8 cellular contexts compared by ENCODE assay signal in genomic region chr7:129607471-129608120, GRCh38. TPM values are rescaled to one million over a fixed set of nuclear protein-coding genes. Genes with fewer than 3 reads are reported as not detected.
A peak's percentile ranks its signal among the peaks of the same experiment; 100 is the strongest.
DNase-seq lines count a peak whose midpoint lies in the region; ATAC-seq and TF ChIP-seq lines count a peak whose summit lies in the region.

No MANE protein-coding gene starts in this region.

- no peaks in the 10 kb centered on the region for H4K20me1 ChIP-seq in fibroblast of lung (ENCODE audit: control insufficient read depth, extremely low read depth, insufficient read depth, low read length)

- H3K4me3 ChIP-seq in fibroblast of lung (replicated peaks in 1 of 4; ENCODE audit: control extremely low read depth in 1 of 4, insufficient read depth in 1 of 4, low read depth in 3 of 4, low read length in 4 of 4) (no peak overlapping the region), neuronal stem cell (ENCODE audit: low read length in 2 of 2) (no peak overlapping the region)

- no peak overlapping the region for H3K4ac ChIP-seq in neuronal stem cell (ENCODE audit: low read length)

- H2AFZ ChIP-seq in fibroblast of lung (ENCODE audit: low read length), result no peak overlapping the region
- no peak overlapping the region for H2AFZ ChIP-seq in neuronal stem cell (ENCODE audit: low read length)

- H3K9ac ChIP-seq in fibroblast of lung (ENCODE audit: insufficient read depth, low read length) (no peak overlapping the region), neuronal stem cell (ENCODE audit: low read depth, low read length, poor library complexity) (no peak overlapping the region)

- no peak overlapping the region for H2BK12ac ChIP-seq in neuronal stem cell (ENCODE audit: low read length)

- H3K79me1 ChIP-seq in neuronal stem cell (ENCODE audit: low read depth, low read length), result peaks cover 7% of the 10 kb centered on the region

- no peak overlapping the region for H2AK5ac ChIP-seq in neuronal stem cell (ENCODE audit: low read depth, low read length)

- H3K9me3 ChIP-seq in fibroblast of lung (ENCODE audit: control insufficient read depth, insufficient read depth, low read depth, low read length) (no peaks in the 10 kb centered on the region), neuronal stem cell (replicated peaks in 1 of 2; ENCODE audit: control insufficient read depth in 2 of 2, insufficient read depth in 1 of 2, low read depth in 1 of 2, low read length in 2 of 2) (peaks cover 0 to 4% of the 10 kb centered on the region in 2 donors)

- no peak for ATAC-seq in HG02798 (IDR thresholded peaks at IDR 0.05; ENCODE audit: poor library complexity, unreplicated experiment)

- H3K14ac ChIP-seq in neuronal stem cell (ENCODE audit: low read length), result no peak overlapping the region

- peak; percentile 37 to 66 for TF ChIP-seq CTCF in fibroblast of lung (conservative IDR thresholded peaks at IDR 0.05 in 1 of 2, IDR thresholded peaks at IDR 0.05 in 1 of 2; ENCODE audit: low read depth in 1 of 2, low read length in 2 of 2)

- WGBS in neuronal stem cell (ENCODE audit: extremely low coverage in 2 of 2, insufficient read length in 2 of 2, insufficient replicate concordance in 1 of 2), 2 donors, result no CpG with 5 or more reads among the region's 7 CpGs

- no peak overlapping the region for H4K91ac ChIP-seq in neuronal stem cell (ENCODE audit: low read depth, low read length, poor library complexity)

- DNase-seq in NCI-H1436 (lab: John Stamatoyannopoulos, UW) (peak; percentile 7), NCI-H1436 treated with DMSO at 0.1 percent for 48 hours (lab: John Stamatoyannopoulos, UW) (no peak), LHCN-M2 (ENCODE audit: low read depth) (peak; percentile 51), fibroblast of lung (ENCODE audit: low read depth in 2 of 2) (peak in 1 of 2 donors; percentile 29), neuronal stem cell (ENCODE audit: low spot score) (no peak)
- peak; percentile 24 to 32 for DNase-seq in activated CD4-positive, alpha-beta T cell treated with anti-CD3 and anti-CD28 coated beads for 4 hours
- peak; percentile 45 for DNase-seq in stimulated activated CD4-positive, alpha-beta T cell treated with anti-CD3 and anti-CD28 coated beads, Interleukin-4, amount 100 ng/mL, for 24 hours

- H3K23ac ChIP-seq in neuronal stem cell (ENCODE audit: low read depth, low read length, poor library complexity), result no peak overlapping the region

- no peak overlapping the region for H2BK120ac ChIP-seq in neuronal stem cell (ENCODE audit: low read depth, low read length)

- H3K27ac ChIP-seq in fibroblast of lung (ENCODE audit: insufficient read depth, low read length) (no peak overlapping the region), neuronal stem cell (replicated peaks; ENCODE audit: low read length) (no peak overlapping the region)

- H3K27me3 ChIP-seq in fibroblast of lung (ENCODE audit: control insufficient read depth, insufficient read depth, low read length) (no peaks in the 10 kb centered on the region), neuronal stem cell (ENCODE audit: control insufficient read depth in 3 of 3, insufficient read depth in 3 of 3, low read depth in 1 of 3, low read length in 3 of 3) (no peaks in the 10 kb centered on the region)

- peaks cover 14% of the 10 kb centered on the region for H3K79me2 ChIP-seq in fibroblast of lung (ENCODE audit: control insufficient read depth, insufficient read depth, low read length)

- no peak overlapping the region for H4K8ac ChIP-seq in neuronal stem cell (ENCODE audit: low read depth, low read length)

- H3K4me2 ChIP-seq in fibroblast of lung (ENCODE audit: extremely low read depth, insufficient read depth, low read length), result no peak overlapping the region
- H3K4me2 ChIP-seq in neuronal stem cell (ENCODE audit: insufficient read depth, low read length, poor library complexity, severe bottlenecking), result no peak overlapping the region

- H3K4me1 ChIP-seq in fibroblast of lung (ENCODE audit: control insufficient read depth, extremely low read depth, insufficient read depth, low read length) (no peaks in the 10 kb centered on the region), neuronal stem cell (ENCODE audit: control insufficient read depth in 2 of 2, insufficient read depth in 1 of 2, low read depth in 1 of 2, low read length in 2 of 2) (peaks cover 0 to 2% of the 10 kb centered on the region in 2 donors)

- H2BK5ac ChIP-seq in neuronal stem cell (ENCODE audit: low read length), result no peak overlapping the region

- no peak overlapping the region for H2BK15ac ChIP-seq in neuronal stem cell (ENCODE audit: low read length)

- H3K18ac ChIP-seq in neuronal stem cell (ENCODE audit: low read length), result no peak overlapping the region

- H3K36me3 ChIP-seq in fibroblast of lung (ENCODE audit: control insufficient read depth, insufficient read depth, low read length) (no peaks in the 10 kb centered on the region), neuronal stem cell (replicated peaks in 1 of 2; ENCODE audit: control insufficient read depth in 2 of 2, insufficient read depth in 2 of 2, low read length in 2 of 2) (peaks cover 13 to 46% of the 10 kb centered on the region in 2 donors)

RNA-seq across cellular contexts. Expression of gene NRF1, which starts 3.9 kb away (rescaled TPM):
- 9.2 and 12.7 TPM in 2 replicates for total RNA-seq in LHCN-M2 (2014; rRNA removed)
- polyA plus RNA-seq in LHCN-M2 (2012), result 8.2 TPM
- total RNA-seq in fibroblast of lung, result 12.6 and 15.5 TPM in 2 replicates
- polyA plus RNA-seq in fibroblast of lung, result 7.3 and 11.3 TPM in 2 replicates
- 6.4 and 9.0 TPM in 2 replicates for polyA plus RNA-seq in fibroblast of lung (2012)
- polyA minus RNA-seq in fibroblast of lung (ENCODE audit: low replicate concordance), result 27.9 and 33.2 TPM in 2 replicates
- 14.3 TPM for polyA plus RNA-seq in neuronal stem cell (2013, experiment 1 of 2)
- 14.5 TPM for polyA plus RNA-seq in neuronal stem cell (2013, experiment 2 of 2)

Comparison
In these comparisons a context has a peak if more than half of its experiments do, and no peak if none do; other contexts are left out.
1. DNase-seq: peak in NCI-H1436 (single experiment), LHCN-M2 (single experiment), activated CD4-positive, alpha-beta T cell treated with anti-CD3 and anti-CD28 coated beads for 4 hours (2 of 2) and stimulated activated CD4-positive, alpha-beta T cell treated with anti-CD3 and anti-CD28 coated beads, Interleukin-4, amount 100 ng/mL, for 24 hours (single experiment); none in NCI-H1436 treated with DMSO at 0.1 percent for 48 hours (single experiment) and neuronal stem cell (single experiment).